ENCODE assay signal across 7 cellular contexts in the genomic region with DNA sequence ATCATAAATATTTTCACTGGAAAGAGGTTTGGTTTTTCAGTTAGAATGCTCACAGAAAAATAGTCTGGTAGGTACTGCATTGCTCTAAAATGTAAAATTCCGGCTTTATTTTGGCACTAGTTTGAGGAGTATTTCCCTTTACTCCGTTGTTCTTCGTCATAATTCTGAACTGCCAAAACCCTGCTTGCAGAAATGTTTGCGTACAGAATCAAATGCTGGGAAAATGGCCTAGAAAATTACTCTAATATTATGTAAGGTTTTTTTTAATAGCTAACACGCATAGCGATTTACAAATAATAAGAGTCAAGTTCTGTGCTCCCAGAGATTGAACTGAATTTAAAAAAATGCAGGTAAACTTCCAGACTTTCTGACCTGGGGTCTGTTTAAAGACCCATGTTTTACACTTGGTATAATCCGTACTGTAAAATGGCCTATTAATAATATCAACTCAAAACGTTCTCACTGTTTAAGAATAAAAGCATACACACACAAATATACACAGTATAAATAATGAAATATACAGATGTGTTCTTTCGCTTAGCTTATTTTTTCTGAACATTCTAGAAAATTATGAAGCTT. TPM values are rescaled to one million over a fixed set of nuclear protein-coding genes. Genes with fewer than 3 reads are reported as not detected.
DNase-seq lines count a peak whose midpoint lies in the region; ATAC-seq and TF ChIP-seq lines count a peak whose summit lies in the region.

No MANE protein-coding gene starts in this region.

- H3K27me3 Mint-ChIP-seq in H9 (ENCODE audit: low read depth) = peaks cover 81% of the 10 kb centered on the region

- no peak overlapping the region for H4K8ac ChIP-seq in H9 (replicated peaks; ENCODE audit: insufficient read length, low read depth, low read length)

- H3K27ac ChIP-seq in H9 (ENCODE audit: insufficient read length, low read depth, low read length) (no peak overlapping the region), SK-N-MC (no peak overlapping the region), fibroblast of lung (ENCODE audit: insufficient read depth, low read length) (no peak overlapping the region), gastrocnemius medialis (no peak overlapping the region)

- ATAC-seq in gastrocnemius medialis = no peak

- H2BK15ac ChIP-seq in H9 (ENCODE audit: low read depth, low read length) = no peak overlapping the region

- H3K18ac ChIP-seq in H9 (ENCODE audit: insufficient read length, low read depth, low read length) = no peak overlapping the region

- H3K4ac ChIP-seq in H9 (ENCODE audit: low read depth, low read length) = no peak overlapping the region

- in situ Hi-C loops in gastrocnemius medialis (cut with MboI; ENCODE audit: low sequenced_read_pairs in 4 of 4) = no loop called here

- H2BK120ac ChIP-seq in H9 (ENCODE audit: low read depth, low read length, poor library complexity, severe bottlenecking) = no peak overlapping the region

- peak overlapping the region; percentile 82 for H3K4me3 ChIP-seq in SK-N-MC
- peak overlapping the region; percentile 57 to 79 (median 65) for H3K4me3 ChIP-seq in fibroblast of lung (replicated peaks in 1 of 4; ENCODE audit: control extremely low read depth in 1 of 4, insufficient read depth in 1 of 4, low read depth in 3 of 4, low read length in 4 of 4)
- peak overlapping the region; percentile 54 to 84 (median 71) for H3K4me3 ChIP-seq in gastrocnemius medialis

- H2AFZ ChIP-seq in H9 (ENCODE audit: low read length) = no peak overlapping the region
- H2AFZ ChIP-seq in fibroblast of lung (ENCODE audit: low read length) = peak overlapping the region; percentile 94

- no peaks in the 10 kb centered on the region for H3K23me2 ChIP-seq in H9 (ENCODE audit: insufficient read length, low read depth, low read length, poor library complexity, severe bottlenecking)

- no peaks in the 10 kb centered on the region for H3K9me3 ChIP-seq in H9 (ENCODE audit: control insufficient read depth, low read depth, low read length)
- no peaks in the 10 kb centered on the region for H3K9me3 ChIP-seq in SK-N-MC (ENCODE audit: low read depth, low read length)
- no peaks in the 10 kb centered on the region for H3K9me3 ChIP-seq in fibroblast of lung (ENCODE audit: control insufficient read depth, insufficient read depth, low read depth, low read length)
- no peaks in the 10 kb centered on the region for H3K9me3 ChIP-seq in gastrocnemius medialis

- H3K4me1 ChIP-seq in H9 (ENCODE audit: insufficient read depth, low read length) (peaks cover 1% of the 10 kb centered on the region; the same call in 1 of the 2 replicates), fibroblast of lung (ENCODE audit: control insufficient read depth, extremely low read depth, insufficient read depth, low read length) (no peaks in the 10 kb centered on the region), gastrocnemius medialis (peaks cover 0 to 4% of the 10 kb centered on the region in 2 donors)

- no peak overlapping the region for H3T11ph ChIP-seq in H9 (ENCODE audit: low read length)

- no peak overlapping the region for H3K27ac Mint-ChIP-seq in H9

- no peak overlapping the region for H3K23ac ChIP-seq in H9 (ENCODE audit: insufficient read length, low read depth, low read length)

- no peaks in the 10 kb centered on the region for H3K9me3 Mint-ChIP-seq in H9

- no peak for DNase-seq in H9
- DNase-seq in SK-N-MC (ENCODE audit: low read depth, low spot score) = no peak
- no peak for DNase-seq in fibroblast of lung (ENCODE audit: low read depth in 2 of 2)
- DNase-seq in gastrocnemius medialis = no peak
- no peak for DNase-seq in GM19240 (ENCODE audit: insufficient read length, low spot score)
- DNase-seq in NCI-H82 (lab: John Stamatoyannopoulos, UW) = no peak
- no peak for DNase-seq in stimulated activated CD4-positive, alpha-beta T cell treated with anti-CD3 and anti-CD28 coated beads, Interleukin-15, amount 100 ng/mL, for 24 hours

- H3K79me2 ChIP-seq in H9 (ENCODE audit: insufficient read depth, low read length) (no peaks in the 10 kb centered on the region), fibroblast of lung (ENCODE audit: control insufficient read depth, insufficient read depth, low read length) (no peaks in the 10 kb centered on the region)

- no peak for TF ChIP-seq POLR2A in gastrocnemius medialis (IDR thresholded peaks at IDR 0.05)

- intact Hi-C loops in gastrocnemius medialis (cut with DNase I; ENCODE audit: low total_unique reads) = no loop called here

- H3K4me2 ChIP-seq in H9 (ENCODE audit: insufficient read depth, insufficient read length, low read length) = peak overlapping the region; percentile 93
- H3K4me2 ChIP-seq in fibroblast of lung (ENCODE audit: extremely low read depth, insufficient read depth, low read length) = peak overlapping the region; percentile 75

- TF ChIP-seq CTCF in H9 (conservative IDR thresholded peaks at IDR 0.05) (no peak), fibroblast of lung (conservative IDR thresholded peaks at IDR 0.05 in 1 of 2, IDR thresholded peaks at IDR 0.05 in 1 of 2; ENCODE audit: low read depth in 1 of 2, low read length in 2 of 2) (no peak), gastrocnemius medialis (IDR thresholded peaks at IDR 0.05 in 4 of 5, conservative IDR thresholded peaks at IDR 0.05 in 1 of 5) (no peak)

- H3K4me3 Mint-ChIP-seq in H9 = peak overlapping the region; percentile 54 to 82

- no peak overlapping the region for H3K9ac ChIP-seq in H9 (ENCODE audit: extremely low read depth, insufficient read length, low read length)
- H3K9ac ChIP-seq in SK-N-MC (ENCODE audit: insufficient read length) = peak overlapping the region; percentile 57
- H3K9ac ChIP-seq in fibroblast of lung (ENCODE audit: insufficient read depth, low read length) = no peak overlapping the region

- H3K14ac ChIP-seq in H9 (ENCODE audit: insufficient read depth, low read length) = no peak overlapping the region

- H4K5ac ChIP-seq in H9 (ENCODE audit: insufficient read length, low read depth, low read length) = no peak overlapping the region

- H3K79me1 ChIP-seq in H9 (ENCODE audit: insufficient read depth, low read depth, low read length, poor library complexity, severe bottlenecking) = no peaks in the 10 kb centered on the region

- H3K36me3 ChIP-seq in SK-N-MC (ENCODE audit: insufficient read depth, low read length) = no peaks in the 10 kb centered on the region
- H3K36me3 ChIP-seq in fibroblast of lung (ENCODE audit: control insufficient read depth, insufficient read depth, low read length) = no peaks in the 10 kb centered on the region
- no peaks in the 10 kb centered on the region for H3K36me3 ChIP-seq in gastrocnemius medialis

- H3K36me3 Mint-ChIP-seq in H9 (ENCODE audit: insufficient read depth in 1 of 3, low read depth in 3 of 3) = no peaks in the 10 kb centered on the region

- H2BK20ac ChIP-seq in H9 (ENCODE audit: low read depth, low read length, poor library complexity, severe bottlenecking) = no peak overlapping the region

- H2BK12ac ChIP-seq in H9 (ENCODE audit: insufficient read length, low read depth, low read length) = no peak overlapping the region

- no peak overlapping the region for H2AK5ac ChIP-seq in H9 (ENCODE audit: insufficient read length, low read length)

- no peak overlapping the region for H4K91ac ChIP-seq in H9 (ENCODE audit: insufficient read length, low read depth, low read length)

- no CpG with 5 or more reads among the region's 9 CpGs for WGBS in H9 (ENCODE audit: extremely low coverage, insufficient read length, low lambda C conversion rate)

- H3K27me3 ChIP-seq in H9 (ENCODE audit: insufficient read depth, low read length) (peaks cover 39% of the 10 kb centered on the region), fibroblast of lung (ENCODE audit: control insufficient read depth, insufficient read depth, low read length) (peaks cover 5% of the 10 kb centered on the region), gastrocnemius medialis (no peaks in the 10 kb centered on the region)

- no peak overlapping the region for H2BK5ac ChIP-seq in H9 (ENCODE audit: insufficient read length, low read length)

- H3K4me1 Mint-ChIP-seq in H9 = peaks cover 6 to 10% of the 10 kb centered on the region in 2 experiments

- H4K20me1 ChIP-seq in H9 (ENCODE audit: control insufficient read depth, insufficient read depth, insufficient read length) (no peaks in the 10 kb centered on the region), fibroblast of lung (ENCODE audit: control insufficient read depth, extremely low read depth, insufficient read depth, low read length) (no peaks in the 10 kb centered on the region)

- no peak overlapping the region for H3K56ac ChIP-seq in H9 (ENCODE audit: insufficient read length, low read depth, low read length)

RNA-seq across cellular contexts. Expression of a gene that starts 23.6 kb away (rescaled TPM):
- total RNA-seq in H9 (2021) (78.9 and 84.7 TPM in 2 replicates), fibroblast of lung (6.2 and 21.5 TPM in 2 replicates), gastrocnemius medialis (1 to 10 TPM in 3 of 4 donors, under 1 TPM in 1; 0.73 to 1.8 (median 1.3) TPM)
- polyA plus RNA-seq in fibroblast of lung = 25.3 and 93.2 TPM in 2 replicates
- polyA plus RNA-seq in fibroblast of lung (2012) = 23.3 and 82.8 TPM in 2 replicates
- 26.8 and 125 TPM in 2 replicates for polyA minus RNA-seq in fibroblast of lung (ENCODE audit: low replicate concordance)
